ENCODE assay signal across 8 cellular contexts in the genomic region with DNA sequence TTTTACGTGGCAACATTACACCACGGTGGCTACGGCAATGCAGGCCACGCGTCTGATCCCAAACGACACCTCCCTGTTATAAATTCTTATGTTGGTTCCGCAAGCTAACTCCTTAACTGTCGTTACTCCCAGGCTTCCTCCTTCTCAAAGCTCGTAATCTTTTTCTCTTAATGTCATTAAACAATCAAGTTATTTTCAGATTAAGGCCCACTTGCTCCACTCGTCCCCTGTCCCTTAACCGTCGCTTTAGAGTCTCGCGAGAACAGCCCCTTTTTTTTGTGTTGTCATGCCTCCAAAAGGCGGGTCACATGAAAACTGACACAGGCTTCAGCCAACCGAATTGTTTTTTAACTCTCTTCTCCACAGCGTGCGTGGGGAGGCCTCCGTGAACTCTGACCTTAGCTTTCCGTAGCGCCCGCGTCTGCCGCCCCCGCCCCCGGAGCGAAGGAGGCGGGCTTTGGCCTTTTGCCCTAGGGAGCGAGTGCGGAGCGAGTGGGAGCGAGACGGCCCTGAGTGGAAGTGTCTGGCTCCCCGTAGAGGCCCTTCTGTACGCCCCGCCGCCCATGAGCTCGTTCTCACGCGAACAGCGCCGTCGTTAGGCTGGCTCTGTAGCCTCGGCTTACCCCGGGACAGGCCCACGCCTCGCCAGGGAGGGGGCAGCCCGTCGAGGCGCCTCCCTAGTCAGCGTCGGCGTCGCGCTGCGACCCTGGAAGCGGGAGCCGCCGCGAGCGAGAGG. TPM values are rescaled to one million over a fixed set of nuclear protein-coding genes. Genes with fewer than 3 reads are reported as not detected.
DNase-seq lines count a peak whose midpoint lies in the region; ATAC-seq and TF ChIP-seq lines count a peak whose summit lies in the region.

TSS of gene CAND1 (plus strand) at position 463 of the 736 bp plus-strand sequence. CDS start 360 bp downstream, outside the sequence.

- peak; percentile 72 for ATAC-seq in HG02884 (IDR thresholded peaks at IDR 0.05; ENCODE audit: unreplicated experiment)
- ATAC-seq in heart right ventricle = peak; percentile 93 to 97 (median 95)
- ATAC-seq in upper lobe of right lung = peak; percentile 94

- H3K9me3 ChIP-seq in heart right ventricle (no peaks in the 10 kb centered on the region), upper lobe of right lung (no peaks in the 10 kb centered on the region)

- H3K4me1 ChIP-seq in heart right ventricle (peaks cover 0 to 47% (median 39%) of the 10 kb centered on the region in 9 donors), upper lobe of right lung (peaks cover 41% of the 10 kb centered on the region)

- TF ChIP-seq CTCF in GM13977 (IDR thresholded peaks at IDR 0.05; ENCODE audit: extremely low read depth, insufficient read depth, missing control alignments) = peak; percentile 8
- peak in 4 of 9 donors; percentile 7 to 45 (median 40) for TF ChIP-seq CTCF in heart right ventricle (IDR thresholded peaks at IDR 0.05)
- no peak for TF ChIP-seq CTCF in upper lobe of right lung (IDR thresholded peaks at IDR 0.05)

- no peaks in the 10 kb centered on the region for H3K27me3 ChIP-seq in heart right ventricle
- H3K27me3 ChIP-seq in upper lobe of right lung = no peaks in the 10 kb centered on the region

- peak within 1 kb of the TSS; percentile 91 to 99 (median 96) for H3K27ac ChIP-seq in heart right ventricle
- peak within 1 kb of the TSS; percentile 97 for H3K27ac ChIP-seq in upper lobe of right lung

- 0 to 1% methylated on average over 58 to 61 of the region's 61 CpGs for WGBS in heart right ventricle, 2 donors

- in situ Hi-C loops in GM13977 (cut with MboI; ENCODE audit: low pct_unique_long_range_greater_than_20kb, low sequenced_read_pairs, unreplicated experiment) = no loop called here

- H3K36me3 ChIP-seq in heart right ventricle (peaks cover 0 to 9% (median 0%) of the 10 kb centered on the region in 9 donors), upper lobe of right lung (no peaks in the 10 kb centered on the region)

- H3K4me3 ChIP-seq in heart right ventricle (peak within 1 kb of the TSS; percentile 74 to 97 (median 90)), upper lobe of right lung (peak within 1 kb of the TSS; percentile 88)

- intact Hi-C loops in T-helper 1 cell treated with Interleukin-12 subunit alpha and Interleukin-12 subunit beta and Interleukin-4 antibody, amounts not matched to agents 30 ng/mL and 1 ng/mL, for 36 hours (cut with micrococcal nuclease) = loop anchor here (1.0 to 10.0 kb wide), 20 partner anchors 178 to 1970 kb away; partner anchors contain the start of genes CPSF6, HELB, LLPH and MDM1
- intact Hi-C loops in heart right ventricle (cut with DNase I) (loop anchor here in 1 of 10 donors (5.0 kb wide), 1 partner anchor 378 kb away; the partner anchor contains the start of gene DYRK2), posterior vena cava (cut with DNase I) (no loop called here), upper lobe of right lung (cut with DNase I) (no loop called here)

- peak; percentile 94 for DNase-seq in GM13977 (ENCODE audit: low spot score)
- peak; percentile 98 for DNase-seq in NCI-H146 treated with DMSO at 0.1 percent for 48 hours (lab: John Stamatoyannopoulos, UW; ENCODE audit: unreplicated experiment)
- DNase-seq in amniotic stem cell (lab: John Stamatoyannopoulos, UW) = peak; percentile 98
- DNase-seq in heart right ventricle = peak; percentile 97 to 99
- peak; percentile 99 for DNase-seq in posterior vena cava (ENCODE audit: low spot score)
- peak; percentile 98 for DNase-seq in upper lobe of right lung

RNA-seq across cellular contexts. Expression of gene CAND1, which starts in this region (rescaled TPM):
- total RNA-seq in T-helper 1 cell treated with Interleukin-12 subunit alpha and Interleukin-12 subunit beta and Interleukin-4 antibody, amounts not matched to agents 30 ng/mL and 1 ng/mL, for 36 hours = 150 and 153 TPM in 2 replicates
- total RNA-seq in heart right ventricle = 10 to 100 TPM; 32.6 to 57.2 (median 36.3) TPM
- polyA plus RNA-seq in heart right ventricle = 10 to 100 TPM; 10.2 to 11.7 TPM
- 100 to 1,000 TPM in 1 of 2 donors, 10 to 100 TPM in 1; 86.8 to 111 TPM for total RNA-seq in posterior vena cava
- total RNA-seq in upper lobe of right lung = 98.0 TPM

Comparison
In these comparisons a context has a peak if more than half of its experiments do, and no peak if none do; other contexts are left out.
1. Peak in every context shown above with its lines: DNase-seq, ATAC-seq, H3K4me3 ChIP-seq and H3K27ac ChIP-seq.